In the genomic region with DNA sequence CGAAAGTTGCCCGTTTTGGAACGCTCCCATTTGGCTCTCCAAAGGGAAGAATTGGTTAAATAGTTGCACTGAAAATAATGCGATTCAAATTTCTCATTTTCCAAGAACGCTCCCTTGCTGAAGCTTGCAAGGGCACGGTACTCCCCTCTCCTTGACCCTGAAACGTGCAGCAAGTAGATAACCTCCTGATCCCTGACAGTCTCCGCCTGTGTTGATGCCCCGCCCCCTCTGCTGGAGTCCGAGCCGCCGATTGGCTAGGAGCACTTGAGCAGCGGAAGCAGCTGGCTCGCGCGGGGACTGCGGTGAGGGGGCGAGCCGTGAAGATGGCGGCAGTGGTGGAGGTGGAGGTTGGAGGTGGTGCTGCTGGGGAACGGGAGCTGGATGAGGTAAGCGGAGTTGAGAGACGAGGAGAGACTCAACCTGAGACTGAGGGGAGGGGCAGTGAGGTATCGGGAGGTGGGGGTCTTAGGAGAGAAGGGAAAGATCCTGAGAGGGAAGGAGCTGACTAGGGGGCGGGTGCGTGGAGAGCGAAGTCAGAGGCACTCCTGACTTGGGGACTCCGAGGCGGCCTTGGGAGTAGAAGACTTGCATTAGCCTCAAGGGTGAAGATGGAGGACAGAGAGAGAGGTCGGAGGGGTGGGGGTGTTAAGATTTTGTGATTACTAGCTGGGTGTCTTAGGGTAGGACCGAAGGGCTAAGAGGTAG, we compare ENCODE assay signal across 8 cellular contexts. TPM values are rescaled to one million over a fixed set of nuclear protein-coding genes. Genes with fewer than 3 reads are reported as not detected.
DNase-seq lines count a peak whose midpoint lies in the region; ATAC-seq and TF ChIP-seq lines count a peak whose summit lies in the region.

Gene RNF121, plus strand, starts transcription at position 308 of the 705 bp plus-strand sequence. Its CDS starts 16 bp downstream, at position 324.

- ATAC-seq in GM21526 (IDR thresholded peaks at IDR 0.05; ENCODE audit: low FRiP score, unreplicated experiment) (peak; percentile 77), mucosa of descending colon (peak; percentile 99)

- peak within 1 kb of the TSS; percentile 79; the same call in 1 of the 2 replicates for H2AFZ ChIP-seq in OCI-LY7 (ENCODE audit: low read length)

- DNase-seq in D341Med (ENCODE audit: low spot score) (peak; percentile 96), HuH-7.5 (ENCODE audit: low spot score) (peak; percentile 81), OCI-LY7 (ENCODE audit: low spot score) (peak; percentile 97), activated T-cell treated with anti-CD3 and anti-CD28 coated beads for 24 hours (ENCODE audit: low read depth) (peak; percentile 97), epithelial cell of esophagus (ENCODE audit: low read depth) (peak; percentile 98), mucosa of descending colon (peak; percentile 97 to 99 (median 98))
- DNase-seq in stimulated activated CD8-positive, alpha-beta memory T cell treated with anti-CD3 and anti-CD28 coated beads, Interleukin-4, amount 100 ng/mL, for 4 hours (ENCODE audit: low read depth in 2 of 2, low spot score in 1 of 2), result peak; percentile 96 to 97

- peaks cover 31% of the 10 kb centered on the region for H3K4me1 ChIP-seq in OCI-LY7 (ENCODE audit: insufficient read depth, low read length, poor library complexity, severe bottlenecking)
- peaks cover 13% of the 10 kb centered on the region for H3K4me1 ChIP-seq in mucosa of descending colon (ENCODE audit: low read depth)

- no TSS peak for BruUV-seq in OCI-LY7 (replicated peaks; lab: Mats Ljungman, UMichigan)

- H4K20me1 ChIP-seq in OCI-LY7 (ENCODE audit: insufficient read depth, low read length), result peaks cover 11% of the 10 kb centered on the region; the same call in 1 of the 2 replicates

- CTCF ChIA-PET in OCI-LY7 (lab: Charles Lee; ENCODE audit: unreplicated experiment), result interaction anchor here (0.6 to 1.3 kb wide), 3 partner anchors 44 to 414 kb away, joined by 3 to 5 read pairs (median 4); no protein-coding TSS in a partner anchor

- H3K36me3 ChIP-seq in OCI-LY7 (ENCODE audit: insufficient read depth, low read length) (peaks cover 27% of the 10 kb centered on the region), mucosa of descending colon (ENCODE audit: low read depth) (no peaks in the 10 kb centered on the region)

- peak within 1 kb of the TSS; percentile 76 for H3K27ac ChIP-seq in OCI-LY7 (ENCODE audit: low read depth, low read length, poor library complexity, severe bottlenecking)

- POLR2A ChIA-PET in OCI-LY7 (lab: Charles Lee), result interaction anchor here (0.8 to 1.9 kb wide), 9 partner anchors 8 to 531 kb away, joined by 3 to 6 read pairs (median 3); no protein-coding TSS in a partner anchor

- peaks cover 65% of the 10 kb centered on the region for H3K79me2 ChIP-seq in OCI-LY7 (ENCODE audit: insufficient read depth, low read depth, low read length)

- TF ChIP-seq CTCF in OCI-LY7 (conservative IDR thresholded peaks at IDR 0.05; ENCODE audit: low read length), result no peak
- TF ChIP-seq CTCF in epithelial cell of esophagus (IDR thresholded peaks at IDR 0.05; ENCODE audit: insufficient read depth, low read depth, low read length, missing control alignments), result no peak
- no peak for TF ChIP-seq CTCF in mucosa of descending colon (IDR thresholded peaks at IDR 0.05)

- intact Hi-C loops in OCI-LY7 (cut with micrococcal nuclease; ENCODE audit: unreplicated experiment), result loop anchor here (1.0 kb wide), 1 partner anchor 142 kb away; no protein-coding TSS in a partner anchor
- intact Hi-C loops in mucosa of descending colon (cut with DNase I, micrococcal nuclease), result no loop called here

- no peaks in the 10 kb centered on the region for H3K9me2 ChIP-seq in OCI-LY7 (ENCODE audit: insufficient read depth, low read length)

- H3K4me3 ChIP-seq in OCI-LY7 (ENCODE audit: low read depth, low read length, poor library complexity, severe bottlenecking) (peak within 1 kb of the TSS; percentile 88), epithelial cell of esophagus (ENCODE audit: low read length) (peak within 1 kb of the TSS; percentile 100), mucosa of descending colon (peak within 1 kb of the TSS; percentile 93)

- H3K9me3 ChIP-seq in OCI-LY7 (ENCODE audit: low read length), result no peaks in the 10 kb centered on the region
- H3K9me3 ChIP-seq in mucosa of descending colon, result no peaks in the 10 kb centered on the region

- peak within 1 kb of the TSS; percentile 86 for H3K4me2 ChIP-seq in OCI-LY7 (ENCODE audit: low read length)

RNA-seq across cellular contexts. Expression of gene RNF121, which starts in this region (rescaled TPM):
- 17.6 and 24.6 TPM in 2 replicates for total RNA-seq in OCI-LY7 (2014; rRNA removed; shearing (Covaris generic))
- total RNA-seq in OCI-LY7 (2022) (28.1 and 28.5 TPM in 2 replicates), mucosa of descending colon (10 to 100 TPM; 37.0 to 41.0 (median 37.4) TPM)

Comparison
In these comparisons a context has a peak if more than half of its experiments do, and no peak if none do; other contexts are left out.
1. Peak in every context shown above with its lines: DNase-seq, ATAC-seq, H3K4me3 ChIP-seq and H3K27ac ChIP-seq.